In the genomic region with DNA sequence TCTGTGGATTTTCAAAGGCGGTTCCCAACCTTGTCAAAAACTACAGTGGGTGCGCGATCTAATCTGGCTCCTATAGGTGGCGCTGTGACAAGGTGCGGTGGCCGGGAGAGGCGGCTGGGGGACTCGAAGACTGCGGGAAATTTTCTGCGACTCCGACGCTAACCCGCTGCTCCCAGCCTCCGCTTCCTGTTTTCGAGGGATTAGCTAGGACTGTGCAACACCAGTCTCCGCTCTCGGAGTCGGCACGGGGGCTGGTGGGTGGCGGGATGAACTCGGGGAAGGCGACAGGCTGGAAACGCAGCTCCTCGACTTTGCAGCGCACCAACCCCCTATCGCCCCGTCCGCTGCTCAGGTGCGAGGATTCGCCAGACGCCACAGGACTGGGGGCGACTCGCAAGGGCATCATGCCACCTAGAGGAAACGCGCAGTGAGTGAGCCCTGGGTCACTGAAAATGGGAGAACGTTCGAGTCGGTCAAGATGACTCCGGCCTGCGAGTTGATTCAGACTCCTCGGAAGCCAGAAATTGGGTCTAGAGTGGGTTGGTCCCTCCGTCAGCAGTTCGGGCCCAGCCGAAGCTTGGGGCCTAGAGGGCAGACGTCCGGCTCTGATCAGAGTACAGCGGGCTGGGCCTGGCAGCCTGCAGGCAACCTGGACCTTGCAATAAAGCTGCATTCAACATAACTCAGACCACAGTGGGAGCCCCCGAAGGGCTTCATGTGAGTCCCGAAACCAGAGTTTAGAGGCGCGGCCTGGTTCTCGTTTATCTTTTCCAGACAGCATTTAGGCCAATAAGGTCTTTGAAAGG, we compare ENCODE assay signal across 8 cellular contexts. TPM values are rescaled to one million over a fixed set of nuclear protein-coding genes. Genes with fewer than 3 reads are reported as not detected.
DNase-seq lines count a peak whose midpoint lies in the region; ATAC-seq and TF ChIP-seq lines count a peak whose summit lies in the region.

No MANE protein-coding gene starts in this region.

- DNase-seq in BE2C (peak; percentile 50), H7 (peak; percentile 86), type B pancreatic cell (ENCODE audit: extremely low spot score, unreplicated experiment) (peak; percentile 73)
- no peak for DNase-seq in activated CD8-positive, alpha-beta memory T cell treated with anti-CD3 and anti-CD28 coated beads for 24 hours

- peaks cover 11% of the 10 kb centered on the region for H3K4me1 Mint-ChIP-seq in type B pancreatic cell (ENCODE audit: unreplicated experiment)

- no peak overlapping the region for H3K4me3 ChIP-seq in BE2C (ENCODE audit: low read depth, low read length)
- peak overlapping the region; percentile 32 for H3K4me3 ChIP-seq in H7 (ENCODE audit: insufficient read depth, low read depth, low read length)
- H3K4me3 ChIP-seq in iPS-15b (ENCODE audit: low read depth, low read length), result peak overlapping the region; percentile 45

- TF ChIP-seq CTCF in BE2C (IDR thresholded peaks at IDR 0.05; ENCODE audit: low read depth, low read length) (peak; percentile 71), VCaP (conservative IDR thresholded peaks at IDR 0.05) (0 out of 2 replicates have a peak, but pooled peaks have one; percentile 12), type B pancreatic cell (conservative IDR thresholded peaks at IDR 0.05) (peak; percentile 84)

- H3K4me3 Mint-ChIP-seq in type B pancreatic cell, result peak overlapping the region; percentile 82

- no peaks in the 10 kb centered on the region for H3K9me3 Mint-ChIP-seq in type B pancreatic cell

- ATAC-seq in GM21737 (IDR thresholded peaks at IDR 0.05; ENCODE audit: unreplicated experiment), result no peak
- no peak for ATAC-seq in GM21526 (IDR thresholded peaks at IDR 0.05; ENCODE audit: low FRiP score, unreplicated experiment)

- no peaks in the 10 kb centered on the region for H3K36me3 Mint-ChIP-seq in type B pancreatic cell

- H3K27me3 ChIP-seq in BE2C, result peaks cover 89% of the 10 kb centered on the region
- peaks cover 100% of the 10 kb centered on the region for H3K27me3 ChIP-seq in H7 (ENCODE audit: control insufficient read depth, insufficient read depth, low read length)
- H3K27me3 ChIP-seq in iPS-15b (ENCODE audit: control insufficient read depth, insufficient read depth, low read length), result peaks cover 100% of the 10 kb centered on the region

- H3K9me3 ChIP-seq in BE2C (no peaks in the 10 kb centered on the region), iPS-15b (ENCODE audit: control insufficient read depth, insufficient read depth, low read length) (no peaks in the 10 kb centered on the region)

- peaks cover 100% of the 10 kb centered on the region for H3K27me3 Mint-ChIP-seq in type B pancreatic cell

- H3K36me3 ChIP-seq in BE2C (no peaks in the 10 kb centered on the region), H7 (replicated peaks; ENCODE audit: control insufficient read depth, insufficient read depth, low read length) (no peaks in the 10 kb centered on the region), iPS-15b (ENCODE audit: control insufficient read depth, insufficient read depth, low read length) (no peaks in the 10 kb centered on the region)

- H3K9ac ChIP-seq in iPS-15b (ENCODE audit: low read depth, low read length), result no peak overlapping the region

- no peak overlapping the region for H3K27ac Mint-ChIP-seq in type B pancreatic cell

- no peaks in the 10 kb centered on the region for H3K4me1 ChIP-seq in BE2C
- no peaks in the 10 kb centered on the region for H3K4me1 ChIP-seq in iPS-15b (ENCODE audit: control insufficient read depth, insufficient read depth, low read length)

- no peak overlapping the region for H3K27ac ChIP-seq in VCaP

RNA-seq across cellular contexts. Expression of a gene that starts 5.5 kb away (rescaled TPM):
- polyA plus RNA-seq in BE2C (2012; ENCODE audit: insufficient read depth, insufficient read length, low read depth), result not detected
- total RNA-seq in H7 (2014; rRNA removed; shearing (Covaris generic)), result 0.04 TPM in 1 of 2 replicates, not detected in the other
- total RNA-seq in type B pancreatic cell (ENCODE audit: low replicate concordance), result 5.6 and 6.3 TPM in 2 replicates

Comparison
In these comparisons a context has a peak if more than half of its experiments do, and no peak if none do; other contexts are left out.
1. CTCF ChIP-seq: peak in every context shown above with its lines; median percentile 84 in type B pancreatic cell; 71 in BE2C; 12 in VCaP.